Comparison of ENCODE assay signal across 36 cellular contexts in the genomic region with DNA sequence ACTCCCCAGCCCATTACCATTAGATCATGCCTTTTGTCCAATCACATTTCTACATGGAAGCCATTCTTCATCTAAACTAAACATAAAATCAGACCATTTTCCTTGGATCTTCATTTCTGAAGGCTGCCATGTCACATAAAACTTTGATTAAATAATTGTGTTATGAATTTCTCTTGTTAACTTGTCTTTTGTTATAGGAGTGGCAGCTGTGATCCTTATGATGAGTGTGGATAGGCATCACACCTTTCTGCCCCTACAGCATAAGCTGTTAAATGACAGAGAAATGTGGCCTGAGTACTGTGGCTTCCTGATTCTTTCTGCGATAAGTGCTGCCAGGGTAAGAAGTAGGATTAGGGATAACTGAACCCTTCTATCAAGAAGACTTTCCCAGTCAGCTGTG.
"Had no signal": no experiment of that assay in that cellular context is flagged by ENCODE, and none has a peak within 500 bp of the region (broad histone marks: within the 10 kb centered on the region; RNA-seq: fewer than 3 reads in every experiment).

No MANE protein-coding gene starts in this region.

- H3K27ac ChIP-seq: KMS-11 had no signal

- H3K4me2 ChIP-seq: KMS-11 had no signal

- H3K9ac ChIP-seq: KMS-11 had no signal

- DNase-seq: Karpas-422, Kasumi-1, KBM-7, KG1, MM.1S, MV-4-11, NCI-H1048, NCI-H1092, NCI-H1092 treated with DMSO at 0.1 percent for 48 hours, NCI-H1105, NCI-H1105 treated with DMSO at 0.1 percent for 48 hours, NCI-H1417, NCI-H1417 treated with DMSO at 0.1 percent for 48 hours, NCI-H1436, NCI-H1436 treated with DMSO at 0.1 percent for 48 hours, NCI-H146, NCI-H1694, NCI-H1694 treated with DMSO at 0.1 percent for 48 hours, NCI-H187, NCI-H187 treated with DMSO at 0.1 percent for 48 hours, NCI-H1930, NCI-H2029, NCI-H2029 treated with DMSO at 0.1 percent for 48 hours, NCI-H2081, NCI-H2081 treated with DMSO at 0.1 percent for 48 hours, NCI-H2107, NCI-H2171, NCI-H2171 treated with DMSO at 0.1 percent for 48 hours, NCI-H2227 treated with DMSO at 0.1 percent for 48 hours, NCI-H226, NCI-H345, NCI-H446, NCI-H446 treated with DMSO at 0.1 percent for 48 hours, NCI-H510A, NCI-H510A treated with DMSO at 0.1 percent for 48 hours had no signal
